8 cellular contexts compared by ENCODE assay signal in genomic region chr12:122226366-122227222, GRCh38. TPM values are rescaled to one million over a fixed set of nuclear protein-coding genes. Genes with fewer than 3 reads are reported as not detected.
A peak's percentile ranks its signal among the peaks of the same experiment; 100 is the strongest.
DNase-seq lines count a peak whose midpoint lies in the region; ATAC-seq and TF ChIP-seq lines count a peak whose summit lies in the region.

No MANE protein-coding gene starts in this region.

- no peaks in the 10 kb centered on the region for H3K27me3 Mint-ChIP-seq in activated naive CD8-positive, alpha-beta T cell

- intact Hi-C loops in A673 (cut with micrococcal nuclease; ENCODE audit: unreplicated experiment): loop anchor here (1.0 kb wide), 1 partner anchor 40 kb away; the partner anchor contains the start of gene VPS33A

- H3K36me3 ChIP-seq in A673 (ENCODE audit: insufficient read depth, low read length, poor library complexity, severe bottlenecking) (peaks cover 16% of the 10 kb centered on the region), lung (ENCODE audit: control insufficient read depth in 2 of 2, insufficient read depth in 2 of 2, low read length in 2 of 2) (peaks cover 4 to 16% of the 10 kb centered on the region in 2 donors)

- H3K27me3 ChIP-seq in A673 (replicated peaks; ENCODE audit: insufficient read depth, low read depth, low read length, poor library complexity): no peaks in the 10 kb centered on the region
- no peaks in the 10 kb centered on the region for H3K27me3 ChIP-seq in lung (ENCODE audit: control insufficient read depth, insufficient read depth)

- H3K27ac ChIP-seq in A673 (ENCODE audit: low read depth, low read length, poor library complexity, severe bottlenecking) (no peak overlapping the region), lung (ENCODE audit: low read depth in 1 of 2, low read length in 1 of 2) (peak overlapping the region in 1 of 2 donors; percentile 45)

- peak overlapping the region; percentile 88 for H3K4me3 Mint-ChIP-seq in activated naive CD8-positive, alpha-beta T cell

- POLR2A ChIA-PET in A673 (lab: Charles Lee; ENCODE audit: low non-redundant PET): interaction anchor here (0.7 kb wide), 1 partner anchor 20 kb away, joined by 7 read pairs; no protein-coding TSS in a partner anchor

- H3K36me3 Mint-ChIP-seq in activated naive CD8-positive, alpha-beta T cell: peaks cover 5% of the 10 kb centered on the region

- H3K4me1 ChIP-seq in A673 (ENCODE audit: insufficient read depth, low read length, poor library complexity, severe bottlenecking) (peaks cover 19% of the 10 kb centered on the region), lung (ENCODE audit: control insufficient read depth in 2 of 2, insufficient read depth in 2 of 2, low read length in 2 of 2) (peaks cover 9 to 15% of the 10 kb centered on the region in 2 donors)

- no peak overlapping the region for H3K27ac Mint-ChIP-seq in activated naive CD8-positive, alpha-beta T cell

- no peaks in the 10 kb centered on the region for H3K9me3 Mint-ChIP-seq in activated naive CD8-positive, alpha-beta T cell (ENCODE audit: low read depth)

- ATAC-seq in GM18870 (IDR thresholded peaks at IDR 0.05; ENCODE audit: unreplicated experiment) (peak; percentile 42), lung (ENCODE audit: insufficient read depth, low FRiP score) (no peak), GM21447 (IDR thresholded peaks at IDR 0.05; ENCODE audit: unreplicated experiment) (no peak), HG03457 (IDR thresholded peaks at IDR 0.05; ENCODE audit: unreplicated experiment) (no peak)

- H3K4me3 ChIP-seq in A673 (ENCODE audit: low read depth, low read length, poor library complexity, severe bottlenecking): peak overlapping the region; percentile 93
- peak overlapping the region; percentile 43 for H3K4me3 ChIP-seq in lung

- BruUV-seq in A673 (replicated peaks; lab: Mats Ljungman, UMichigan): no TSS peak

- peaks cover 42% of the 10 kb centered on the region for H3K4me1 Mint-ChIP-seq in activated naive CD8-positive, alpha-beta T cell (ENCODE audit: low read depth)

- 11 to 16% methylated on average over 44 to 58 of the region's 58 CpGs for WGBS in lung, 2 donors

- TF ChIP-seq CTCF in A673 (conservative IDR thresholded peaks at IDR 0.05; ENCODE audit: low read depth, low read length): no peak
- TF ChIP-seq CTCF in lung (IDR thresholded peaks at IDR 0.05; ENCODE audit: control extremely low read depth, extremely low read depth): no peak

- H3K9me3 ChIP-seq in A673 (ENCODE audit: low read depth, low read length, poor library complexity, severe bottlenecking) (no peaks in the 10 kb centered on the region), lung (ENCODE audit: control insufficient read depth in 2 of 2, insufficient read depth in 1 of 2, low read length in 1 of 2) (no peaks in the 10 kb centered on the region)

- DNase-seq in A673 (ENCODE audit: low spot score) (peak; percentile 14), lung (ENCODE audit: low spot score) (no peak), cerebellar nuclear complex (lab: John Stamatoyannopoulos, UW) (no peak), RPMI8226 (no peak)

- CTCF ChIA-PET in A673 (lab: Charles Lee): interaction anchor here (0.9 kb wide), 1 partner anchor 95 kb away, joined by 3 read pairs; no protein-coding TSS in a partner anchor

RNA-seq across cellular contexts. Expression of gene DIABLO, which starts 0.7 kb away (rescaled TPM):
- total RNA-seq in A673 (2021): 72.0 and 72.2 TPM in 2 replicates
- 10 to 100 TPM; 37.5 to 44.1 TPM for total RNA-seq in lung
- 10 to 100 TPM; 40.5 to 46.8 TPM for polyA plus RNA-seq in lung

RNA-seq across cellular contexts. Expression of gene B3GNT4, which starts 23.1 kb away (rescaled TPM):
- 0.15 and 0.22 TPM in 2 replicates for total RNA-seq in A673 (2021)
- total RNA-seq in lung: under 1 TPM in 1 of 2 donors, not detected in 1; 0.80 TPM
- polyA plus RNA-seq in lung: under 1 TPM; 0.43 to 0.49 TPM

RNA-seq across cellular contexts. Expression of gene VPS33A, which starts 39.7 kb away (rescaled TPM):
- 34.3 and 35.3 TPM in 2 replicates for total RNA-seq in A673 (2021)
- total RNA-seq in lung: 10 to 100 TPM; 15.7 to 17.6 TPM
- 10 to 100 TPM in 1 of 2 donors, 1 to 10 TPM in 1; 8.1 to 15.1 TPM for polyA plus RNA-seq in lung

RNA-seq across cellular contexts. Expression of gene LRRC43, which starts 43.7 kb away (rescaled TPM):
- total RNA-seq in A673 (2021): 0.24 TPM in 1 of 2 replicates, not detected in the other
- 10 to 100 TPM; 10.7 to 11.6 TPM for total RNA-seq in lung
- 1 to 10 TPM; 2.1 to 3.7 TPM for polyA plus RNA-seq in lung

RNA-seq across cellular contexts. Expression of gene IL31, which starts 52.6 kb away (rescaled TPM):
- total RNA-seq in A673 (2021) (not detected in 2 replicates), lung (not detected)
- not detected for polyA plus RNA-seq in lung
